38 cellular contexts compared by ENCODE assay signal in the genomic region with DNA sequence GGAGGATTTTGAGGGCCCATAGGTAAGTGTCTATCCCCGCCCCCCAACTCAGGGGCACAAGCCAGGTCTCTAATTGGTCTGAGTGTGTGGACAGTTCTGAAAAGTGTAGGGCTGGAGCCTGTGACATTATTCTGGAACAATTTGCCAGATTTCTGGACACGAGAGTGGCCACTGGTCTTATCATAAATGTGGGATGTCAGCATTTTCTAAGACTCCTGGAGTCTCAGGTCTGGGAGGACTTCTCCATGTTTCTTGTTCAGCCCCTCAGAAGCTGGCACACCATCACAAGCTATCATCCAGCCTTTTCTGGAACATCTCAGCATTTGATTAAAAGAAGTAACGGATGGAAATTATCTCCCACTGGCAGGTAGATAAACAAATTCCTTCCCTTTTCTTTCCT.
"Had no signal": no experiment of that assay in that cellular context is flagged by ENCODE, and none has a peak within 500 bp of the region (broad histone marks: within the 10 kb centered on the region; RNA-seq: fewer than 3 reads in every experiment).

No MANE protein-coding gene starts in this region.

- H3K9me3 ChIP-seq: ascending aorta had no signal

- H3K27ac ChIP-seq: ascending aorta, cardiac muscle cell, VCaP had no signal

- H3K36me3 ChIP-seq: ascending aorta, cardiac muscle cell had no signal

- H3K9me3 Mint-ChIP-seq: activated B cell treated with CpG ODN at 0.5 μM for 24 hours; activated CD4-positive, alpha-beta memory T cell treated with anti-CD3 and anti-CD28 coated beads for 36 hours; activated CD4-positive, alpha-beta T cell treated with anti-CD3 and anti-CD28 coated beads, Interleukin-2, amount 10 ng/mL, durations not matched to agents 24 days and 14 days; activated CD8-positive, alpha-beta T cell treated with anti-CD3 and anti-CD28 coated beads for 36 hours; activated naive CD4-positive, alpha-beta T cell treated with anti-CD3 and anti-CD28 coated beads, Interleukin-2, amount 10 ng/mL, durations not matched to agents 7 days and 5 days; activated naive CD4-positive, alpha-beta T cell treated with anti-CD3 and anti-CD28 coated beads, Interleukin-2, amount 50 U/mL, for 24 hours; activated naive CD8-positive, alpha-beta T cell treated with anti-CD3 and anti-CD28 coated beads, Interleukin-2, amount 10 ng/mL, durations not matched to agents 7 days and 5 days; activated naive CD8-positive, alpha-beta T cell treated with anti-CD3 and anti-CD28 coated beads, Interleukin-2, amount 50 U/mL, for 24 hours; activated T-cell treated with anti-CD3 and anti-CD28 coated beads, Interleukin-2, amount 50 U/mL, for 4 hours; activated T-cell treated with anti-CD3 and anti-CD28 coated beads, Interleukin-2, amount 50 U/mL, for 72 hours; activated T-helper 1 cell treated with anti-CD3 and anti-CD28 coated beads, Interleukin-12 subunit alpha, Interleukin-12 subunit beta, Interleukin-2, Interleukin-4 antibody, amounts not matched to agents 30 ng/mL and 10 ng/mL and 1 ng/mL, durations not matched to agents 14 hours and 24 hours and 36 hours; activated T-helper 17 cell treated with anti-CD3 and anti-CD28 coated beads, Interleukin-2, amount 50 U/mL, for 72 hours; brain; central memory CD8-positive, alpha-beta T cell; T-helper 1 cell treated with Interleukin-12 subunit alpha and Interleukin-12 subunit beta and Interleukin-4 antibody, amounts not matched to agents 30 μg/mL and 1 μg/mL, for 36 hours; T-helper 2 cell treated with Interferon-gamma antibody and Interleukin-4, amounts not matched to agents 5 μg/mL and 100 μg/mL, for 36 hours had no signal

- FAIRE-seq: bronchial epithelial cell, TTC549 had no signal

- H3K36me3 Mint-ChIP-seq: activated CD4-positive, alpha-beta memory T cell treated with anti-CD3 and anti-CD28 coated beads for 36 hours; activated naive CD4-positive, alpha-beta T cell treated with anti-CD3 and anti-CD28 coated beads, Interleukin-2, amount 10 ng/mL, durations not matched to agents 7 days and 5 days; activated naive CD4-positive, alpha-beta T cell treated with anti-CD3 and anti-CD28 coated beads, Interleukin-2, amount 50 U/mL, for 24 hours; activated naive CD8-positive, alpha-beta T cell; activated naive CD8-positive, alpha-beta T cell treated with anti-CD3 and anti-CD28 coated beads, Interleukin-2, amount 10 ng/mL, durations not matched to agents 7 days and 5 days; brain had no signal

- H3K4me3 Mint-ChIP-seq: activated B cell treated with CpG ODN at 0.5 μM for 24 hours; activated CD4-positive, alpha-beta memory T cell treated with anti-CD3 and anti-CD28 coated beads for 36 hours; activated CD4-positive, alpha-beta T cell treated with anti-CD3 and anti-CD28 coated beads, Interleukin-2, amount 10 ng/mL, durations not matched to agents 24 days and 14 days; activated CD8-positive, alpha-beta T cell treated with anti-CD3 and anti-CD28 coated beads for 36 hours; activated naive CD4-positive, alpha-beta T cell treated with anti-CD3 and anti-CD28 coated beads, Interleukin-2, amount 10 ng/mL, durations not matched to agents 7 days and 5 days; activated naive CD4-positive, alpha-beta T cell treated with anti-CD3 and anti-CD28 coated beads, Interleukin-2, amount 50 U/mL, for 24 hours; activated naive CD8-positive, alpha-beta T cell; activated naive CD8-positive, alpha-beta T cell treated with anti-CD3 and anti-CD28 coated beads, Interleukin-2, amount 10 ng/mL, durations not matched to agents 7 days and 5 days; activated naive CD8-positive, alpha-beta T cell treated with anti-CD3 and anti-CD28 coated beads, Interleukin-2, amount 50 U/mL, for 24 hours; activated T-cell treated with anti-CD3 and anti-CD28 coated beads, Interleukin-2, amount 50 U/mL, for 4 hours; activated T-cell treated with anti-CD3 and anti-CD28 coated beads, Interleukin-2, amount 50 U/mL, for 72 hours; activated T-helper 1 cell treated with anti-CD3 and anti-CD28 coated beads, Interleukin-12 subunit alpha, Interleukin-12 subunit beta, Interleukin-2, Interleukin-4 antibody, amounts not matched to agents 30 ng/mL and 10 ng/mL and 1 ng/mL, durations not matched to agents 14 hours and 24 hours and 36 hours; activated T-helper 17 cell treated with anti-CD3 and anti-CD28 coated beads, Interleukin-2, amount 50 U/mL, for 72 hours; brain; central memory CD8-positive, alpha-beta T cell; T-helper 1 cell treated with Interleukin-12 subunit alpha and Interleukin-12 subunit beta and Interleukin-4 antibody, amounts not matched to agents 30 μg/mL and 1 μg/mL, for 36 hours; T-helper 2 cell treated with Interferon-gamma antibody and Interleukin-4, amounts not matched to agents 5 μg/mL and 100 μg/mL, for 36 hours had no signal

- H3K27ac Mint-ChIP-seq: activated B cell treated with CpG ODN at 0.5 μM for 24 hours; activated CD4-positive, alpha-beta memory T cell treated with anti-CD3 and anti-CD28 coated beads for 36 hours; activated CD4-positive, alpha-beta T cell treated with anti-CD3 and anti-CD28 coated beads, Interleukin-2, amount 10 ng/mL, durations not matched to agents 24 days and 14 days; activated CD8-positive, alpha-beta T cell treated with anti-CD3 and anti-CD28 coated beads for 36 hours; activated naive CD4-positive, alpha-beta T cell treated with anti-CD3 and anti-CD28 coated beads, Interleukin-2, amount 10 ng/mL, durations not matched to agents 7 days and 5 days; activated naive CD4-positive, alpha-beta T cell treated with anti-CD3 and anti-CD28 coated beads, Interleukin-2, amount 50 U/mL, for 24 hours; activated naive CD8-positive, alpha-beta T cell; activated naive CD8-positive, alpha-beta T cell treated with anti-CD3 and anti-CD28 coated beads, Interleukin-2, amount 10 ng/mL, durations not matched to agents 7 days and 5 days; activated naive CD8-positive, alpha-beta T cell treated with anti-CD3 and anti-CD28 coated beads, Interleukin-2, amount 50 U/mL, for 24 hours; activated T-cell treated with anti-CD3 and anti-CD28 coated beads, Interleukin-2, amount 50 U/mL, for 72 hours; activated T-helper 17 cell treated with anti-CD3 and anti-CD28 coated beads, Interleukin-2, amount 50 U/mL, for 72 hours; T-helper 1 cell treated with Interleukin-12 subunit alpha and Interleukin-12 subunit beta and Interleukin-4 antibody, amounts not matched to agents 30 μg/mL and 1 μg/mL, for 36 hours; T-helper 2 cell treated with Interferon-gamma antibody and Interleukin-4, amounts not matched to agents 5 μg/mL and 100 μg/mL, for 36 hours had no signal

- ATAC-seq: activated T-cell treated with anti-CD3 and anti-CD28 coated beads, Interleukin-2, amount 50 U/mL, for 4 hours; activated T-helper 17 cell treated with anti-CD3 and anti-CD28 coated beads, Interleukin-2, amount 50 U/mL, for 72 hours had no signal

- H3K4me3 ChIP-seq: ascending aorta, cardiac muscle cell had no signal

- DNase-seq: activated B cell treated with CpG ODN at 0.5 μM for 24 hours; activated CD4-positive, alpha-beta memory T cell treated with anti-CD3 and anti-CD28 coated beads for 36 hours; activated CD4-positive, alpha-beta T cell treated with anti-CD3 and anti-CD28 coated beads for 4 hours; activated CD4-positive, alpha-beta T cell treated with anti-CD3 and anti-CD28 coated beads, Interleukin-2, amount 10 ng/mL, durations not matched to agents 24 days and 14 days; activated CD4-positive, alpha-beta T cell treated with anti-CD3 and anti-CD28 coated beads, Interleukin-2, amount 50 U/mL, for 1 hour; activated CD4-positive, alpha-beta T cell treated with anti-CD3 and anti-CD28 coated beads, Interleukin-2, amount 50 U/mL, for 4 hours; activated CD4-positive, CD25-positive, alpha-beta regulatory T cell treated with anti-CD3 and anti-CD28 coated beads, Interleukin-2, amount 50 U/mL, for 72 hours; activated CD8-positive, alpha-beta memory T cell treated with anti-CD3 and anti-CD28 coated beads, Interleukin-2, amount 50 U/mL, for 4 hours; activated CD8-positive, alpha-beta T cell treated with anti-CD3 and anti-CD28 coated beads for 36 hours; activated effector memory CD4-positive, alpha-beta T cell treated with Interleukin-2 at 50 U/mL for 16 hours; activated gamma-delta T cell; activated naive CD4-positive, alpha-beta T cell treated with anti-CD3 and anti-CD28 coated beads, Interleukin-2, amount 10 ng/mL, durations not matched to agents 7 days and 5 days; activated naive CD4-positive, alpha-beta T cell treated with Interleukin-2 at 50 U/mL for 16 hours; activated naive CD8-positive, alpha-beta T cell treated with anti-CD3 and anti-CD28 coated beads, Interleukin-2, amount 10 ng/mL, durations not matched to agents 7 days and 5 days; activated naive CD8-positive, alpha-beta T cell treated with anti-CD3 and anti-CD28 coated beads, Interleukin-2, amount 50 U/mL, for 24 hours; activated T-cell treated with anti-CD3 and anti-CD28 coated beads for 4 hours; activated T-cell treated with anti-CD3 and anti-CD28 coated beads, Interleukin-2, amount 50 U/mL, for 1 hour; activated T-cell treated with anti-CD3 and anti-CD28 coated beads, Interleukin-2, amount 50 U/mL, for 4 hours; activated T-cell treated with anti-CD3 and anti-CD28 coated beads, Interleukin-2, amount 50 U/mL, for 72 hours; amygdala; anterior cingulate cortex; caudate nucleus; cerebellar nuclear complex; T-helper 2 cell; T-helper 9 cell had no signal

- H3K27me3 ChIP-seq: ascending aorta, cardiac muscle cell had no signal
